Comparison of ENCODE assay signal across 27 cellular contexts in genomic region chr16:62089715-62090114, GRCh38. TPM values are rescaled to one million over a fixed set of nuclear protein-coding genes. Genes with fewer than 3 reads are reported as not detected.
"Had no signal": no experiment of that assay in that cellular context is flagged by ENCODE, and none has a peak within 500 bp of the region (broad histone marks: within the 10 kb centered on the region; RNA-seq: fewer than 3 reads in every experiment).

No MANE protein-coding gene starts in this region.

- H3K36me3 ChIP-seq: stomach, suprapubic skin, thoracic aorta, thyroid gland, tibial artery, tibial nerve, transverse colon, upper lobe of left lung, upper lobe of right lung, uterus, vagina had no signal

- ATAC-seq: stimulated activated effector memory CD8-positive, alpha-beta T cell treated with anti-CD3 and anti-CD28 coated beads, Interleukin-12 subunit alpha, Interleukin-12 subunit beta, amount 100 ng/mL, for 72 hours; stimulated activated memory B cell treated with anti-CD40 and anti-IgM and Interleukin-4, amounts not matched to agents 10 μg/mL and 1 μg/mL and 100 μg/mL, for 72 hours; stimulated activated naive B cell treated with anti-CD40 and anti-IgM and Interleukin-4, amounts not matched to agents 10 μg/mL and 1 μg/mL and 100 μg/mL, for 72 hours; stimulated activated naive CD8-positive, alpha-beta T cell treated with anti-CD3 and anti-CD28 coated beads, Interleukin-15, amount 100 ng/mL, for 72 hours; stimulated activated naive CD8-positive, alpha-beta T cell treated with anti-CD3 and anti-CD28 coated beads, Interleukin-15, Interleukin-2, amounts not matched to agents 100 U/mL and 50 U/mL, for 24 hours; upper lobe of right lung had no signal

- H3K27me3 ChIP-seq: stomach, suprapubic skin, testis, thyroid gland, tibial artery, tibial nerve, transverse colon, upper lobe of left lung, upper lobe of right lung, uterus, vagina had no signal

- H3K27ac ChIP-seq: stomach, suprapubic skin, testis, thoracic aorta, thyroid gland, tibial artery, tibial nerve, transverse colon, upper lobe of left lung, upper lobe of right lung, uterus, vagina had no signal

- H3K4me1 ChIP-seq: stomach, suprapubic skin, testis, thyroid gland, tibial artery, tibial nerve, transverse colon, upper lobe of left lung, upper lobe of right lung, uterus, vagina had no signal

- DNase-seq: stimulated activated CD4-positive, alpha-beta T cell treated with anti-CD3 and anti-CD28 coated beads, Interleukin-2, amount 100 ng/mL, for 48 hours; stimulated activated CD4-positive, alpha-beta T cell treated with anti-CD3 and anti-CD28 coated beads, Interleukin-4, amount 100 ng/mL, for 1 hour; stimulated activated CD4-positive, alpha-beta T cell treated with anti-CD3 and anti-CD28 coated beads, Interleukin-4, amount 100 ng/mL, for 24 hours; stimulated activated CD4-positive, alpha-beta T cell treated with anti-CD3 and anti-CD28 coated beads, Interleukin-4, amount 100 ng/mL, for 4 hours; stimulated activated CD8-positive, alpha-beta memory T cell treated with anti-CD3 and anti-CD28 coated beads, Interleukin-4, amount 100 ng/mL, for 48 hours; stimulated activated naive B cell treated with anti-CD40 and anti-IgM and Interleukin-4, amounts not matched to agents 10 μg/mL and 1 μg/mL and 100 μg/mL, for 72 hours; stimulated activated naive CD4-positive, alpha-beta T cell; stimulated activated naive CD4-positive, alpha-beta T cell treated with Interleukin-2 at 50 U/mL for 16 hours; stimulated activated naive CD8-positive, alpha-beta T cell treated with anti-CD3 and anti-CD28 coated beads, Interleukin-15, amount 100 ng/mL, for 72 hours; stimulated activated naive CD8-positive, alpha-beta T cell treated with anti-CD3 and anti-CD28 coated beads, Interleukin-15, Interleukin-2, amounts not matched to agents 100 U/mL and 50 U/mL, for 24 hours; stomach; substantia nigra; testis; thyroid gland; tibial artery; transverse colon; trophoblast cell; upper lobe of left lung; upper lobe of right lung; uterus had no signal

- H3K4me3 ChIP-seq: stomach, suprapubic skin, testis, thoracic aorta, thyroid gland, tibial artery, tibial nerve, transverse colon, upper lobe of left lung, upper lobe of right lung, uterus, vagina had no signal

- H3K9me3 ChIP-seq: stomach, suprapubic skin, testis, thoracic aorta, thyroid gland, tibial artery, tibial nerve, transverse colon, upper lobe of left lung, upper lobe of right lung, uterus, vagina had no signal

RNA-seq across cellular contexts. Expression of gene CDH8, which starts 53.5 kb away (rescaled TPM):
- total RNA-seq: subcutaneous adipose tissue, thyroid gland had no signal
